ENCODE assay signal across 18 cellular contexts in the genomic region with DNA sequence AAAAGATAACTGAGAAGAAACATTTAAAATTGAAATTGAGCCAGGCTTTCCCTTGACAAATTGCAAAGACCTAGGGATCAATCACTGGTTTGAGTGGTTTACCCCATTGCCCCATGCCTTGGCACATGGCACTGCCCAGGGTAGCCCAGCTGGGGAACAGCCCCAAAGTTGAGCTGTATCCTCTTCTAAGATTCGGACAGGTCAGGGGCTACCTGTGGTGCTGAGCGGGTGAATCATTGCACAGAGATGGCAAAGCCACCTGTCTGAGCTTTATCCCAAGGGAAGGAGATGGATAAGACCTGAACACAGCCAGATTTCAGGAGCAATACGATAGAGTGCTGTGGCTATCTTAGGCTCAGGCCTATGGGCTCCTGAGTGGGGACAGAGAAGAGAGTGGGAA. TPM values are rescaled to one million over a fixed set of nuclear protein-coding genes. Genes with fewer than 3 reads are reported as not detected.
"Had no signal": no experiment of that assay in that cellular context is flagged by ENCODE, and none has a peak within 500 bp of the region (broad histone marks: within the 10 kb centered on the region; RNA-seq: fewer than 3 reads in every experiment).

No MANE protein-coding gene starts in this region.

- H3K27me3 ChIP-seq: upper lobe of left lung had no signal

- DNase-seq: activated CD4-positive, alpha-beta T cell treated with anti-CD3 and anti-CD28 coated beads for 4 hours; activated CD4-positive, alpha-beta T cell treated with anti-CD3 and anti-CD28 coated beads, Interleukin-2, amount 50 U/mL, for 4 hours; activated naive CD8-positive, alpha-beta T cell treated with anti-CD3 and anti-CD28 coated beads, Interleukin-2, amount 50 U/mL, for 24 hours; activated T-cell treated with anti-CD3 and anti-CD28 coated beads, Interleukin-2, amount 50 U/mL, for 1 hour; amygdala; central memory CD4-positive, alpha-beta T cell; dermis blood vessel endothelial cell; effector CD8-positive, alpha-beta T cell; left ventricle myocardium inferior; mesendoderm; mucosa of descending colon; stimulated activated CD4-positive, alpha-beta T cell treated with anti-CD3 and anti-CD28 coated beads, Interleukin-15, amount 100 ng/mL, for 24 hours; stimulated activated naive CD8-positive, alpha-beta T cell treated with anti-CD3 and anti-CD28 coated beads, Interleukin-15, Interleukin-2, amounts not matched to agents 100 U/mL and 50 U/mL, for 24 hours; upper lobe of left lung had no signal

- H3K36me3 ChIP-seq: left ventricle myocardium inferior, upper lobe of left lung had no signal

- H3K27ac ChIP-seq: left ventricle myocardium inferior had no signal

- H3K4me3 ChIP-seq: left ventricle myocardium inferior, lung, mucosa of descending colon, smooth muscle cell, upper lobe of left lung had no signal

- ATAC-seq: activated naive CD8-positive, alpha-beta T cell treated with anti-CD3 and anti-CD28 coated beads, Interleukin-2, amount 50 U/mL, for 24 hours; mucosa of descending colon; natural killer cell treated with Interleukin-12 subunit alpha and Interleukin-12 subunit beta and Interleukin-15 and Interleukin-18, amount 100 ng/mL, for 72 hours; stimulated activated naive CD8-positive, alpha-beta T cell treated with anti-CD3 and anti-CD28 coated beads, Interleukin-15, Interleukin-2, amounts not matched to agents 100 U/mL and 50 U/mL, for 24 hours had no signal

RNA-seq across cellular contexts. Expression of a gene that starts 11.9 kb away (rescaled TPM):
- total RNA-seq: epithelial cell of proximal tubule had no signal

RNA-seq across cellular contexts. Expression of a gene that starts 51.7 kb away (rescaled TPM):
- total RNA-seq: dermis blood vessel endothelial cell, left ventricle myocardium inferior had no signal
